ENCODE assay signal across 8 cellular contexts in the genomic region with DNA sequence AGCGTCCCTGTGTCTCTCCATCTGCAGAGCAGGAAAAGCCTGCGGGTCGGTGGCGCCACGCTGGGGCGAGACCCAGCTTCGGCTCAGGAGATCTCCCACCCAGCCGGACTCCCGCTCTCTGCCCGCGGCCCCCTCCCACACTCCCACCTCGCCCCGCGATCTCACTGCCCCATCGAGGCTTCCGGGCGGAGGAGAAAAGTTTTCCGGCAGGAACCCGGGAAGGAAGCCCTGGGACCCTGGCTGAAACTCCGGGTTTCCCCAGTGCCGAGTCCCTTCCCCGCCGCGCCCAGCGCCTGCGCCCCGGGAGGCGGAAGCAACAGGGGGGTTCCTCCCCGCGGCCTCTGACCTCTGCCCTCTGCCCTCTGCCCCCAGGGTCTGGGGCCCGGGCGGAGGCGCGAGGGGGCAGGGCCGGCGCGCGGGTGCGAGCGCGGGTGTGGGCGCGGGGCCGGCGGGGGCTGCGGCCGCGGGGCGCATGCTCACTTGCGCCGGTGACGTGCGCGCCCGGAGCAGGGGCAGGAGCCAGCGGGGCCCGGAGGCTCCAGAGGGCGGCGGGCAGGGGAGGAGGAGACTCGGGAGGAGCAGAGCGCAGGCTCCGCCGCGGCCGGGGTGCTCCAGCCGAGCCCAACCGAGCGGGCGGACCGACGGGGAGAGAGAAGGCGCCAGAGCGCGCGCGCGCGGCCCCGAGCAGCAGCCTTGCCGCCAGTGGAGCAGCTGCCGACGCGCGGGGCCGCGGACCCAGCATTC. TPM values are rescaled to one million over a fixed set of nuclear protein-coding genes. Genes with fewer than 3 reads are reported as not detected.
DNase-seq lines count a peak whose midpoint lies in the region; ATAC-seq and TF ChIP-seq lines count a peak whose summit lies in the region.

TSS of gene ATP11A (plus strand) at position 541 of the 744 bp plus-strand sequence. CDS start 379 bp downstream, outside the sequence.

- H2AFZ ChIP-seq in OCI-LY7 (ENCODE audit: low read length) = peak within 1 kb of the TSS; percentile 85

- CTCF ChIA-PET in OCI-LY7 (lab: Charles Lee; ENCODE audit: unreplicated experiment) = no interaction called here

- intact Hi-C loops in OCI-LY7 (cut with micrococcal nuclease; ENCODE audit: unreplicated experiment) = no loop called here

- H3K4me2 ChIP-seq in OCI-LY7 (ENCODE audit: low read length) = peak within 1 kb of the TSS; percentile 79

- peaks cover 9% of the 10 kb centered on the region for H3K79me2 ChIP-seq in OCI-LY7 (ENCODE audit: insufficient read depth, low read depth, low read length)

- no TSS peak for BruUV-seq in OCI-LY7 (replicated peaks; lab: Mats Ljungman, UMichigan)

- H3K36me3 ChIP-seq in OCI-LY7 (ENCODE audit: insufficient read depth, low read length) = no peaks in the 10 kb centered on the region

- peak within 1 kb of the TSS; percentile 81 for H3K4me3 ChIP-seq in HL-60 (replicated peaks; ENCODE audit: insufficient read depth, low read length)
- H3K4me3 ChIP-seq in OCI-LY7 (ENCODE audit: low read depth, low read length, poor library complexity, severe bottlenecking) = peak within 1 kb of the TSS; percentile 80
- peak within 1 kb of the TSS; percentile 78 for H3K4me3 ChIP-seq in mononuclear cell (ENCODE audit: low read length)

- H3K27me3 ChIP-seq in HL-60 (ENCODE audit: insufficient read depth, poor library complexity, severe bottlenecking) (no peaks in the 10 kb centered on the region), mononuclear cell (ENCODE audit: insufficient read depth, low read length) (no peaks in the 10 kb centered on the region)

- H3K9me2 ChIP-seq in OCI-LY7 (ENCODE audit: insufficient read depth, low read length) = no peaks in the 10 kb centered on the region

- H3K4me1 ChIP-seq in OCI-LY7 (ENCODE audit: insufficient read depth, low read length, poor library complexity, severe bottlenecking) = peaks cover 24% of the 10 kb centered on the region
- H3K4me1 ChIP-seq in mononuclear cell (ENCODE audit: insufficient read depth, low read length) = peaks cover 55% of the 10 kb centered on the region

- ATAC-seq in GM19463 (IDR thresholded peaks at IDR 0.05; ENCODE audit: unreplicated experiment) = peak; percentile 84

- no peaks in the 10 kb centered on the region for H3K9me3 ChIP-seq in OCI-LY7 (ENCODE audit: low read length)
- no peaks in the 10 kb centered on the region for H3K9me3 ChIP-seq in mononuclear cell (ENCODE audit: low read depth, low read length)

- H3K27ac ChIP-seq in HL-60 (replicated peaks) (peak within 1 kb of the TSS; percentile 95), OCI-LY7 (ENCODE audit: low read depth, low read length, poor library complexity, severe bottlenecking) (peak within 1 kb of the TSS; percentile 35)

- peaks cover 19% of the 10 kb centered on the region; the same call in 1 of the 2 replicates for H4K20me1 ChIP-seq in OCI-LY7 (ENCODE audit: insufficient read depth, low read length)

- POLR2A ChIA-PET in OCI-LY7 (lab: Charles Lee) = no interaction called here

- DNase-seq in COLO668 (lab: John Stamatoyannopoulos, UW; ENCODE audit: unreplicated experiment) = peak; percentile 99
- DNase-seq in HL-60 (ENCODE audit: low read depth in 1 of 2, low spot score in 1 of 2) = peak; percentile 77 to 91
- peak; percentile 72 for DNase-seq in OCI-LY7 (ENCODE audit: low spot score)
- DNase-seq in activated T-cell treated with anti-CD3 and anti-CD28 coated beads for 24 hours (ENCODE audit: low read depth) = peak; percentile 75
- DNase-seq in epidermal melanocyte (ENCODE audit: insufficient read length, low spot score) = peak; percentile 98
- peak; percentile 41 to 57 for DNase-seq in stimulated activated CD8-positive, alpha-beta memory T cell treated with anti-CD3 and anti-CD28 coated beads, Interleukin-2, amount 100 ng/mL, for 1 hour (ENCODE audit: low read depth in 2 of 2)

- TF ChIP-seq CTCF in HL-60 (IDR thresholded peaks at IDR 0.05; ENCODE audit: insufficient read depth, low read length) = no peak
- no peak for TF ChIP-seq CTCF in OCI-LY7 (conservative IDR thresholded peaks at IDR 0.05; ENCODE audit: low read length)

RNA-seq across cellular contexts. Expression of gene ATP11A, which starts in this region (rescaled TPM):
- 3.4 and 8.8 TPM in 2 replicates for total RNA-seq in OCI-LY7 (2014; rRNA removed; shearing (Covaris generic))
- 22.1 and 23.1 TPM in 2 replicates for total RNA-seq in OCI-LY7 (2022)
- total RNA-seq in mononuclear cell = 24.9 TPM

Comparison
In these comparisons a context has a peak if more than half of its experiments do, and no peak if none do; other contexts are left out.
1. Peak in every context shown above with its lines: DNase-seq, ATAC-seq, H3K4me3 ChIP-seq and H3K27ac ChIP-seq.
2. DNase-seq: peak in every context shown above with its lines; median percentile 99 in COLO668; 98 in epidermal melanocyte; 84 in HL-60; 75 in activated T-cell treated with anti-CD3 and anti-CD28 coated beads for 24 hours; 72 in OCI-LY7; 49 in stimulated activated CD8-positive, alpha-beta memory T cell treated with anti-CD3 and anti-CD28 coated beads, Interleukin-2, amount 100 ng/mL, for 1 hour.